ENCODE assay signal across 1 cellular context in the genomic region with DNA sequence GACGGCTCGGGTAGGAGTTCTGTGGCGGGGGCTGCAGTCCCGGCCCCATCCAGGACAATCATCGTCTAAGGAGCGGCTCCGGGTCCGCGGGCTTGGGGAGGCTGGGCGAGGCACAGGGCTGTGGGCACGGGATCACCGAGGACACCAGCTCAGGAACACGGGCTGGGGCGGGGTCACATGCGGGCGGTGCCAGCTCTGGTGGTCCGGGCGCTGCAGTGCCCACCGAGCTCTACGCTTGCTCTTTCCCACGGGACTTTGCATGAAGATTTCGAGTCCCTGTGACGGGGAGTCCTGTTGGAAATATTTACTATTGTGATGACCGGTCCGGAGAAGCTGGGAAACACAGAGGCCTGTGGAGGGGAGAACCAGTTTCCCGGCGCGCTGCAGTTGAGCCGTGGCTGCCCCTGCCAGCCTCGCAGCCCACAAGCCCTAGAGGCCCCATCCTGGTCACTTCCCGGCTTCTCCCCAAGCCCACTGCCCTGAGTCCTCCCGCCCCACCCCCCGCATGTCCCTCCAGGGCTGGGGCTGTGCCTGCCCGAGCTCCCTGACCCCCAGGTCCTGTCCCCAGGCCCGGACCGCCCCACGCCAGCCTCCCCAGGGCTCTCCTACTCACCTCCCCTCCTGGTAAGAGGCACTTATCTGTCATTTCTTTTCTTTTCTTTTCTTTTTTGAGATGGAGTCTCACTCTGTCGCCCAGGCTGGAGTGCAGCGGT.
TF ChIP-seq lines count a peak whose summit lies in the region.

No MANE protein-coding gene starts in this region.

TF ChIP-seq in SK-N-SH, 30 proteins besides CTCF, POLR2A, EP300 and RAD21 (continued from another document):
- TF ChIP-seq REST (IDR thresholded peaks at IDR 0.05; ENCODE audit: low read depth, low read length) (no peak), FOXJ3 (CRISPR knock-in tag; IDR thresholded peaks at IDR 0.05) (no peak), FOXM1 (IDR thresholded peaks at IDR 0.05; ENCODE audit: low read depth) (no peak), TCF12 (IDR thresholded peaks at IDR 0.05) (no peak), MEF2A (IDR thresholded peaks at IDR 0.05; ENCODE audit: borderline replicate concordance, low read depth) (no peak), POLR2AphosphoS5 (IDR thresholded peaks at IDR 0.05; ENCODE audit: low read depth, low read length) (no peak), NRF1 (IDR thresholded peaks at IDR 0.05; ENCODE audit: low read depth, low read length) (no peak), FOSL2 (IDR thresholded peaks at IDR 0.05; ENCODE audit: borderline replicate concordance, low read depth) (no peak), ELF1 (IDR thresholded peaks at IDR 0.05) (no peak)
- TF ChIP-seq, protein P1, sequence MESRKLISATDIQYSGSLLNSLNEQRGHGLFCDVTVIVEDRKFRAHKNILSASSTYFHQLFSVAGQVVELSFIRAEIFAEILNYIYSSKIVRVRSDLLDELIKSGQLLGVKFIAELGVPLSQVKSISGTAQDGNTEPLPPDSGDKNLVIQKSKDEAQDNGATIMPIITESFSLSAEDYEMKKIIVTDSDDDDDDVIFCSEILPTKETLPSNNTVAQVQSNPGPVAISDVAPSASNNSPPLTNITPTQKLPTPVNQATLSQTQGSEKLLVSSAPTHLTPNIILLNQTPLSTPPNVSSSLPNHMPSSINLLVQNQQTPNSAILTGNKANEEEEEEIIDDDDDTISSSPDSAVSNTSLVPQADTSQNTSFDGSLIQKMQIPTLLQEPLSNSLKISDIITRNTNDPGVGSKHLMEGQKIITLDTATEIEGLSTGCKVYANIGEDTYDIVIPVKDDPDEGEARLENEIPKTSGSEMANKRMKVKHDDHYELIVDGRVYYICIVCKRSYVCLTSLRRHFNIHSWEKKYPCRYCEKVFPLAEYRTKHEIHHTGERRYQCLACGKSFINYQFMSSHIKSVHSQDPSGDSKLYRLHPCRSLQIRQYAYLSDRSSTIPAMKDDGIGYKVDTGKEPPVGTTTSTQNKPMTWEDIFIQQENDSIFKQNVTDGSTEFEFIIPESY (IDR thresholded peaks at IDR 0.05; ENCODE audit: borderline replicate concordance, low read depth) = no peak
